ENCODE assay signal across 3 cellular contexts in the genomic region with DNA sequence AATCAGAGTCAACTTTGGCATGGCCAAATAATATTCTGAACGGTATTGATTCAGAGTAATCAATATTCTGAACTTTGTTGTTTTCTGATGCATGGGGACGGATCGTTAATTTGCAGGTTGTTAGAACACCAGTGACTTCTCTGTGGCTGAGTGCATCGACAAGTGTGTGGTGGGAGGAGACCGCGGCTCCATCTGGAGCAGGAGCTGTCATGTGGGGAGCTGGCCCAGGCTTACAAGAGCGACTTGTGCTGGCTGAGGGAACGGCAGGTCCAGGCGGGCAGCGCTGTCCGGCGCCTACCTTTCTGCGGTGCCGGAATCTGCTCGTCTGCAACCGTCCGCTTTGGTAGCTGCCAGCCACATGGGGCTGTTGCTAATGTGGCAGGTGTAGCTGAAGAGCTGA. TPM values are rescaled to one million over a fixed set of nuclear protein-coding genes. Genes with fewer than 3 reads are reported as not detected.
"Had no signal": no experiment of that assay in that cellular context is flagged by ENCODE, and none has a peak within 500 bp of the region (broad histone marks: within the 10 kb centered on the region; RNA-seq: fewer than 3 reads in every experiment).

No MANE protein-coding gene starts in this region.

RNA-seq across cellular contexts. Expression of a gene that starts 36.1 kb away (rescaled TPM):
- total RNA-seq: K562, M059J, SJSA1 had no signal
